ENCODE assay signal across 9 cellular contexts in genomic region chr4:82431831-82432230, GRCh38. TPM values are rescaled to one million over a fixed set of nuclear protein-coding genes. Genes with fewer than 3 reads are reported as not detected.
DNase-seq lines count a peak whose midpoint lies in the region; ATAC-seq and TF ChIP-seq lines count a peak whose summit lies in the region.
"Had no signal": no experiment of that assay in that cellular context is flagged by ENCODE, and none has a peak within 500 bp of the region (broad histone marks: within the 10 kb centered on the region; RNA-seq: fewer than 3 reads in every experiment).

No MANE protein-coding gene starts in this region.

- no peak overlapping the region for H3K27ac Mint-ChIP-seq in activated naive CD4-positive, alpha-beta T cell treated with anti-CD3 and anti-CD28 coated beads, Interleukin-2, amount 10 ng/mL, durations not matched to agents 7 days and 5 days
- H3K27ac Mint-ChIP-seq in stimulated activated memory B cell treated with anti-CD40 and anti-IgM and Interleukin-4, amounts not matched to agents 10 μg/mL and 1 μg/mL and 100 μg/mL, for 72 hours: no peak overlapping the region

- peak overlapping the region; percentile 99 for H3K27ac ChIP-seq in VCaP
- no peak overlapping the region for H3K27ac ChIP-seq in thyroid gland

- no peaks in the 10 kb centered on the region for H3K27me3 ChIP-seq in thyroid gland
- H3K27me3 ChIP-seq: left lung had no signal

- H3K4me1 Mint-ChIP-seq in activated naive CD4-positive, alpha-beta T cell treated with anti-CD3 and anti-CD28 coated beads, Interleukin-2, amount 10 ng/mL, durations not matched to agents 7 days and 5 days: peaks cover 49% of the 10 kb centered on the region
- H3K4me1 Mint-ChIP-seq in stimulated activated memory B cell treated with anti-CD40 and anti-IgM and Interleukin-4, amounts not matched to agents 10 μg/mL and 1 μg/mL and 100 μg/mL, for 72 hours: peaks cover 57% of the 10 kb centered on the region

- no peak for ATAC-seq in stimulated activated memory B cell treated with anti-CD40 and anti-IgM and Interleukin-4, amounts not matched to agents 10 μg/mL and 1 μg/mL and 100 μg/mL, for 72 hours
- ATAC-seq: left lung had no signal

- peaks cover 18 to 25% of the 10 kb centered on the region in 2 donors for H3K4me1 ChIP-seq in thyroid gland

- H3K9me3 ChIP-seq in thyroid gland: no peaks in the 10 kb centered on the region
- H3K9me3 ChIP-seq: left lung had no signal

- no peak for DNase-seq in activated naive CD4-positive, alpha-beta T cell treated with anti-CD3 and anti-CD28 coated beads, Interleukin-2, amount 10 ng/mL, durations not matched to agents 7 days and 5 days
- DNase-seq in activated naive CD4-positive, alpha-beta T cell (lab: John Stamatoyannopoulos, UW): no peak
- DNase-seq in foreskin fibroblast: no peak
- DNase-seq in thyroid gland: no peak
- no peak for DNase-seq in RKO (ENCODE audit: low spot score)
- no peak for DNase-seq in HEK293T (ENCODE audit: extremely low spot score)
- DNase-seq: left lung had no signal

- TF ChIP-seq CTCF in VCaP (conservative IDR thresholded peaks at IDR 0.05) (no peak), foreskin fibroblast (IDR thresholded peaks at IDR 0.05; ENCODE audit: low read depth, low read length) (no peak), thyroid gland (IDR thresholded peaks at IDR 0.05) (no peak)

- H3K9me3 Mint-ChIP-seq in activated naive CD4-positive, alpha-beta T cell treated with anti-CD3 and anti-CD28 coated beads, Interleukin-2, amount 10 ng/mL, durations not matched to agents 7 days and 5 days: no peaks in the 10 kb centered on the region
- H3K9me3 Mint-ChIP-seq in stimulated activated memory B cell treated with anti-CD40 and anti-IgM and Interleukin-4, amounts not matched to agents 10 μg/mL and 1 μg/mL and 100 μg/mL, for 72 hours: no peaks in the 10 kb centered on the region

- CTCF ChIA-PET in activated naive CD4-positive, alpha-beta T cell treated with anti-CD3 and anti-CD28 coated beads, Interleukin-2, amount 10 ng/mL, durations not matched to agents 7 days and 5 days (lab: Charles Lee): interaction anchor here (0.7 to 1.4 kb wide), 3 partner anchors 58 to 307 kb away, joined by 3 to 4 read pairs (median 3); partner anchors contain the start of gene HNRNPD
- CTCF ChIA-PET in HEK293T (lab: Yijun Ruan, JAX): no interaction called here

- peaks cover 0 to under 1% of the 10 kb centered on the region in 2 donors for H3K36me3 ChIP-seq in thyroid gland

- H3K4me3 ChIP-seq in foreskin fibroblast (ENCODE audit: low read depth in 1 of 2, low read length in 2 of 2) (peak overlapping the region; percentile 76 to 80), thyroid gland (replicated peaks in 1 of 3) (no peak overlapping the region)

- TF ChIP-seq POLR2A in thyroid gland (IDR thresholded peaks at IDR 0.05): no peak

- intact Hi-C loops in thyroid gland (cut with DNase I): loop anchor here (10.0 kb wide), 1 partner anchor 583 kb away; the partner anchor contains the start of gene LIN54

- peak overlapping the region; percentile 100 for H3K4me3 Mint-ChIP-seq in activated naive CD4-positive, alpha-beta T cell treated with anti-CD3 and anti-CD28 coated beads, Interleukin-2, amount 10 ng/mL, durations not matched to agents 7 days and 5 days
- peak overlapping the region; percentile 21 for H3K4me3 Mint-ChIP-seq in stimulated activated memory B cell treated with anti-CD40 and anti-IgM and Interleukin-4, amounts not matched to agents 10 μg/mL and 1 μg/mL and 100 μg/mL, for 72 hours

- peaks cover 8% of the 10 kb centered on the region for H3K27me3 Mint-ChIP-seq in activated naive CD4-positive, alpha-beta T cell treated with anti-CD3 and anti-CD28 coated beads, Interleukin-2, amount 10 ng/mL, durations not matched to agents 7 days and 5 days
- H3K27me3 Mint-ChIP-seq in stimulated activated memory B cell treated with anti-CD40 and anti-IgM and Interleukin-4, amounts not matched to agents 10 μg/mL and 1 μg/mL and 100 μg/mL, for 72 hours: no peaks in the 10 kb centered on the region

- H3K36me3 Mint-ChIP-seq in activated naive CD4-positive, alpha-beta T cell treated with anti-CD3 and anti-CD28 coated beads, Interleukin-2, amount 10 ng/mL, durations not matched to agents 7 days and 5 days: peaks cover 45% of the 10 kb centered on the region
- peaks cover 41% of the 10 kb centered on the region for H3K36me3 Mint-ChIP-seq in stimulated activated memory B cell treated with anti-CD40 and anti-IgM and Interleukin-4, amounts not matched to agents 10 μg/mL and 1 μg/mL and 100 μg/mL, for 72 hours

- POLR2A ChIA-PET in HEK293T (lab: Yijun Ruan, JAX): interaction anchor here (0.7 to 1.9 kb wide), 4 partner anchors 58 to 852 kb away, joined by 3 to 5 read pairs (median 4); partner anchors contain the start of genes COQ2 and HNRNPD

- WGBS in thyroid gland, 2 donors: 83 to 86% methylated on average over 4 of the region's 4 CpGs

TF ChIP-seq in HEK293T, 16 proteins besides CTCF, POLR2A, EP300 and RAD21:
- TF ChIP-seq TARDBP (IDR thresholded peaks at IDR 0.05): no peak
- no peak for TF ChIP-seq BHLHE40 (IDR thresholded peaks at IDR 0.05; ENCODE audit: borderline replicate concordance)
- TF ChIP-seq LEF1 (IDR thresholded peaks at IDR 0.05; ENCODE audit: borderline replicate concordance): no peak
- TF ChIP-seq PKNOX1 (IDR thresholded peaks at IDR 0.05): no peak
- TF ChIP-seq L3MBTL2 (conservative IDR thresholded peaks at IDR 0.05): no peak

RNA-seq across cellular contexts. Expression of gene ENOPH1, which starts 1.4 kb away (rescaled TPM):
- total RNA-seq in thyroid gland: 10 to 100 TPM; 21.3 to 35.3 (median 25.9) TPM

RNA-seq across cellular contexts. Expression of gene HNRNPDL, which starts 1.6 kb away (rescaled TPM):
- total RNA-seq in thyroid gland: 100 to 1,000 TPM; 189 to 287 (median 245) TPM

RNA-seq across cellular contexts. Expression of gene HNRNPD, which starts 58.0 kb away (rescaled TPM):
- total RNA-seq in thyroid gland: 100 to 1,000 TPM in 1 of 4 donors, 10 to 100 TPM in 3; 67.1 to 145 (median 93.8) TPM

Comparison
In these comparisons a context has a peak if more than half of its experiments do, and no peak if none do; other contexts are left out.
1. H3K4me3 ChIP-seq: peak in foreskin fibroblast (2 of 2); none in thyroid gland (0 of 3).